Comparison of ENCODE assay signal across 16 cellular contexts in genomic region chr1:171441278-171441677, GRCh38. TPM values are rescaled to one million over a fixed set of nuclear protein-coding genes. Genes with fewer than 3 reads are reported as not detected.
A peak's percentile ranks its signal among the peaks of the same experiment; 100 is the strongest.
DNase-seq lines count a peak whose midpoint lies in the region; ATAC-seq and TF ChIP-seq lines count a peak whose summit lies in the region.
"Had no signal": no experiment of that assay in that cellular context is flagged by ENCODE, and none has a peak within 500 bp of the region (broad histone marks: within the 10 kb centered on the region; RNA-seq: fewer than 3 reads in every experiment).

No MANE protein-coding gene starts in this region.

- POLR2A ChIA-PET in SK-N-SH (lab: Yijun Ruan, JAX): no interaction called here

- peak overlapping the region; percentile 58; the same call in 1 of the 2 replicates for H2AFZ ChIP-seq in SK-N-SH (ENCODE audit: low read depth)

- DNase-seq in DMS53 (lab: John Stamatoyannopoulos, UW) (peak; percentile 19), DMS53 treated with DMSO at 0.1 percent for 48 hours (lab: John Stamatoyannopoulos, UW; ENCODE audit: unreplicated experiment) (no peak), SK-N-SH (no peak), fibroblast of the aortic adventitia (ENCODE audit: low read depth) (peak; percentile 81)
- no peak for DNase-seq in stimulated activated CD4-positive, alpha-beta T cell treated with anti-CD3 and anti-CD28 coated beads, Interleukin-4, amount 100 ng/mL, for 4 hours
- DNase-seq: activated CD8-positive, alpha-beta T cell treated with anti-CD3 and anti-CD28 coated beads, Interleukin-2, amount 10 ng/mL, durations not matched to agents 7 days and 5 days; cortex of kidney; head of caudate nucleus; lower lobe of right lung; NCI-H1092 treated with DMSO at 0.1 percent for 48 hours; T1000 had no signal

- WGBS in SK-N-SH (ENCODE audit: low lambda C conversion rate): 12% methylated on average over 3 of the region's 3 CpGs

- H3K9me3 ChIP-seq in SK-N-SH: no peaks in the 10 kb centered on the region
- H3K9me3 ChIP-seq: lower lobe of right lung, thoracic aorta had no signal

- ATAC-seq in GM21825 (IDR thresholded peaks at IDR 0.05; ENCODE audit: unreplicated experiment) (no peak), HG02571 (IDR thresholded peaks at IDR 0.05; ENCODE audit: unreplicated experiment) (no peak), GM21447 (IDR thresholded peaks at IDR 0.05; ENCODE audit: unreplicated experiment) (no peak)
- ATAC-seq: activated CD8-positive, alpha-beta T cell treated with anti-CD3 and anti-CD28 coated beads, Interleukin-2, amount 10 ng/mL, durations not matched to agents 7 days and 5 days; lower lobe of right lung had no signal

- no peaks in the 10 kb centered on the region for H3K27me3 ChIP-seq in SK-N-SH (ENCODE audit: insufficient read depth)

- no peak overlapping the region; the same call in 1 of the 2 replicates for H3K9ac ChIP-seq in SK-N-SH

- no peaks in the 10 kb centered on the region for H3K36me3 ChIP-seq in SK-N-SH (replicated peaks in 1 of 2; ENCODE audit: control insufficient read depth in 1 of 2, insufficient read depth in 2 of 2, low read length in 1 of 2)
- H3K36me3 ChIP-seq: lower lobe of right lung, thoracic aorta had no signal

- H3F3A ChIP-seq in SK-N-SH (replicated peaks; ENCODE audit: insufficient read depth): peaks cover 34% of the 10 kb centered on the region

- peak overlapping the region in 1 of 2 experiments; percentile 89; a peak in 2 of 4 replicates for H3K27ac ChIP-seq in SK-N-SH (ENCODE audit: low read depth in 2 of 2, low read length in 1 of 2)
- H3K27ac ChIP-seq: 22Rv1, lower lobe of right lung had no signal

- TF ChIP-seq RAD21 in SK-N-SH (IDR thresholded peaks at IDR 0.05; ENCODE audit: low read length): no peak

- H3K4me3 ChIP-seq in SK-N-SH (ENCODE audit: low read depth in 2 of 2, low read length in 1 of 2) (no peak overlapping the region), fibroblast of the aortic adventitia (ENCODE audit: low read depth, low read length) (no peak overlapping the region)
- H3K4me3 ChIP-seq: lower lobe of right lung, thoracic aorta had no signal

- TF ChIP-seq EP300 in SK-N-SH (IDR thresholded peaks at IDR 0.05; ENCODE audit: borderline replicate concordance in 1 of 2, low read depth in 1 of 2, low read length in 1 of 2): peak in 1 of 2 experiments; percentile 36; a peak in 1 of 4 replicates

- no peaks in the 10 kb centered on the region for H3K79me2 ChIP-seq in SK-N-SH (ENCODE audit: insufficient read depth)

- H3K9me2 ChIP-seq in SK-N-SH: no peaks in the 10 kb centered on the region

- CTCF ChIA-PET in SK-N-SH (lab: Yijun Ruan, JAX): no interaction called here

- H4K20me1 ChIP-seq in SK-N-SH (ENCODE audit: insufficient read depth): no peaks in the 10 kb centered on the region

- H3K4me1 ChIP-seq in SK-N-SH (ENCODE audit: control insufficient read depth in 1 of 2, insufficient read depth in 2 of 2, low read depth in 1 of 2, low read length in 1 of 2): peaks cover 0 to 11% of the 10 kb centered on the region in 2 experiments; a peak in 1 of 4 replicates
- H3K4me1 ChIP-seq: lower lobe of right lung had no signal

- TF ChIP-seq CTCF in SK-N-SH (IDR thresholded peaks at IDR 0.05): no peak
- no peak for TF ChIP-seq CTCF in fibroblast of the aortic adventitia (IDR thresholded peaks at IDR 0.05; ENCODE audit: insufficient read depth, low read length)

- no peak overlapping the region for H3K4me2 ChIP-seq in SK-N-SH

TF ChIP-seq in SK-N-SH, 30 proteins besides CTCF, POLR2A, EP300 and RAD21 (continues in another document):
- TF ChIP-seq USF1 (IDR thresholded peaks at IDR 0.05; ENCODE audit: borderline replicate concordance, low read depth) (no peak), MAX (IDR thresholded peaks at IDR 0.05; ENCODE audit: low read depth) (no peak), MXI1 (IDR thresholded peaks at IDR 0.05; ENCODE audit: low read depth, low read length) (no peak), MEF2A (IDR thresholded peaks at IDR 0.05; ENCODE audit: borderline replicate concordance, low read depth) (peak; percentile 69; the same call in 1 of the 2 replicates), EZH2phosphoT487 (IDR thresholded peaks at IDR 0.05; ENCODE audit: borderline replicate concordance, low read depth) (no peak), CHD2 (IDR thresholded peaks at IDR 0.05; ENCODE audit: low read length, partially characterized antibody) (no peak), TEAD4 (IDR thresholded peaks at IDR 0.05; ENCODE audit: borderline replicate concordance, insufficient read depth) (no peak), NFIC (IDR thresholded peaks at IDR 0.05; ENCODE audit: borderline replicate concordance) (no peak), GATA2 (CRISPR knock-in tag; IDR thresholded peaks at IDR 0.05) (no peak), SMC3 (IDR thresholded peaks at IDR 0.05; ENCODE audit: low read depth, low read length) (no peak), FOSL2 (IDR thresholded peaks at IDR 0.05; ENCODE audit: borderline replicate concordance, low read depth) (peak; percentile 80), RFX5 (IDR thresholded peaks at IDR 0.05; ENCODE audit: low read length) (no peak), POLR2AphosphoS5 (IDR thresholded peaks at IDR 0.05; ENCODE audit: low read depth, low read length) (no peak), NRF1 (IDR thresholded peaks at IDR 0.05; ENCODE audit: low read depth, low read length) (no peak), JUND (IDR thresholded peaks at IDR 0.05) (peak; percentile 83), TCF12 (IDR thresholded peaks at IDR 0.05) (peak; percentile 61), FOXJ3 (CRISPR knock-in tag; IDR thresholded peaks at IDR 0.05) (no peak)
- TF ChIP-seq, protein P1, sequence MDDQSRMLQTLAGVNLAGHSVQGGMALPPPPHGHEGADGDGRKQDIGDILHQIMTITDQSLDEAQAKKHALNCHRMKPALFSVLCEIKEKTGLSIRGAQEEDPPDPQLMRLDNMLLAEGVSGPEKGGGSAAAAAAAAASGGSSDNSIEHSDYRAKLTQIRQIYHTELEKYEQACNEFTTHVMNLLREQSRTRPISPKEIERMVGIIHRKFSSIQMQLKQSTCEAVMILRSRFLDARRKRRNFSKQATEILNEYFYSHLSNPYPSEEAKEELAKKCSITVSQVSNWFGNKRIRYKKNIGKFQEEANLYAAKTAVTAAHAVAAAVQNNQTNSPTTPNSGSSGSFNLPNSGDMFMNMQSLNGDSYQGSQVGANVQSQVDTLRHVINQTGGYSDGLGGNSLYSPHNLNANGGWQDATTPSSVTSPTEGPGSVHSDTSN (IDR thresholded peaks at IDR 0.05): peak; percentile 71
- TF ChIP-seq, protein P2, sequence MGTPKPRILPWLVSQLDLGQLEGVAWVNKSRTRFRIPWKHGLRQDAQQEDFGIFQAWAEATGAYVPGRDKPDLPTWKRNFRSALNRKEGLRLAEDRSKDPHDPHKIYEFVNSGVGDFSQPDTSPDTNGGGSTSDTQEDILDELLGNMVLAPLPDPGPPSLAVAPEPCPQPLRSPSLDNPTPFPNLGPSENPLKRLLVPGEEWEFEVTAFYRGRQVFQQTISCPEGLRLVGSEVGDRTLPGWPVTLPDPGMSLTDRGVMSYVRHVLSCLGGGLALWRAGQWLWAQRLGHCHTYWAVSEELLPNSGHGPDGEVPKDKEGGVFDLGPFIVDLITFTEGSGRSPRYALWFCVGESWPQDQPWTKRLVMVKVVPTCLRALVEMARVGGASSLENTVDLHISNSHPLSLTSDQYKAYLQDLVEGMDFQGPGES (IDR thresholded peaks at IDR 0.05; ENCODE audit: low read depth, low read length): no peak
- TF ChIP-seq, protein P3, sequence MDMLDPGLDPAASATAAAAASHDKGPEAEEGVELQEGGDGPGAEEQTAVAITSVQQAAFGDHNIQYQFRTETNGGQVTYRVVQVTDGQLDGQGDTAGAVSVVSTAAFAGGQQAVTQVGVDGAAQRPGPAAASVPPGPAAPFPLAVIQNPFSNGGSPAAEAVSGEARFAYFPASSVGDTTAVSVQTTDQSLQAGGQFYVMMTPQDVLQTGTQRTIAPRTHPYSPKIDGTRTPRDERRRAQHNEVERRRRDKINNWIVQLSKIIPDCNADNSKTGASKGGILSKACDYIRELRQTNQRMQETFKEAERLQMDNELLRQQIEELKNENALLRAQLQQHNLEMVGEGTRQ (IDR thresholded peaks at IDR 0.05; ENCODE audit: borderline replicate concordance, low read depth, low read length): no peak

RNA-seq across cellular contexts. Expression of gene PRRC2C, which starts 44.1 kb away (rescaled TPM):
- 39.9 and 45.6 TPM in 2 replicates for polyA plus RNA-seq in SK-N-SH (2012; rRNA removed)
- polyA plus RNA-seq in SK-N-SH (2012; cell fraction: cytosol; rRNA removed): 37.2 and 40.0 TPM in 2 replicates
- polyA plus RNA-seq in SK-N-SH (2012; cell fraction: nucleus; rRNA removed): 41.2 and 79.0 TPM in 2 replicates
- 39.4 and 79.3 TPM in 2 replicates for total RNA-seq in fibroblast of the aortic adventitia (ENCODE audit: low replicate concordance)

Comparison
In these comparisons a context has a peak if more than half of its experiments do, and no peak if none do; other contexts are left out.
1. DNase-seq: peak in DMS53 (single experiment) and fibroblast of the aortic adventitia (single experiment); none in DMS53 treated with DMSO at 0.1 percent for 48 hours (single experiment), SK-N-SH (single experiment) and stimulated activated CD4-positive, alpha-beta T cell treated with anti-CD3 and anti-CD28 coated beads, Interleukin-4, amount 100 ng/mL, for 4 hours (0 of 2).